Comparison of ENCODE assay signal across 8 cellular contexts in the genomic region with DNA sequence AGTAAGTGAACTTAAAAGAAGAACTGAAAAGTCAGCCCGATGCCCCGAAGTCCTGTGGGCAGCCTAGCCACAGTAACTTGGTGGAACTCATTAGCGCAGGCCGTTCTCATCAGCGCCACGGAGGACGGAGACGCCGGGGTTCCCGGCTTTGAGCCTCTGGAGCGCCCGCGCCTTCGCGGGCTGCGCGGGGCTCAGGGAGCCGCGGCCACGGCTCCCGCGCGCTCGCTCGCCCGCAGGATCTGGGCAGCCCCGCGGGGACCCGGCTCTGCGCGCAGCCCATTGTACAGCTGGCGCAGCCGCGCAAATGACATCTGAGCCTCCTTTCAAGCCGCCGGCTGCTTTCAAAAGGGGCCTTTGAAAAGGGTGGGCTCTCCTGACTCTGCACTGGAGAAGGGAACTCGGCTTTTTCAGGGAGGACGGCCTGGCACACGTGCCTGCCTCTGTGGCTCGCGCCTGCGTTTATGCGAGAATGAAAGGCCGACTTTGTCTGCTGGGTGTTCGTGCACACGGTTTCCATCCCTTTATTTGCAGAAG. TPM values are rescaled to one million over a fixed set of nuclear protein-coding genes. Genes with fewer than 3 reads are reported as not detected.
DNase-seq lines count a peak whose midpoint lies in the region; ATAC-seq, FAIRE-seq and TF ChIP-seq lines count a peak whose summit lies in the region.

No MANE protein-coding gene starts in this region.

- 8% methylated on average over 17 of the region's 46 CpGs for WGBS in right lobe of liver (ENCODE audit: insufficient coverage, low coverage, low lambda C conversion rate, missing lambda C conversion rate)
- WGBS in HepG2 (ENCODE audit: low lambda C conversion rate), result 40% methylated on average over 22 of the region's 46 CpGs

- H3K9me3 Mint-ChIP-seq in memory B cell, result peaks cover 1% of the 10 kb centered on the region
- peaks cover 0 to 2% (median 0%) of the 10 kb centered on the region in 9 donors for H3K9me3 Mint-ChIP-seq in naive thymus-derived CD8-positive, alpha-beta T cell

- intact Hi-C loops in right lobe of liver (cut with DNase I), result no loop called here
- intact Hi-C loops in HepG2 (cut with micrococcal nuclease; ENCODE audit: unreplicated experiment), result no loop called here
- intact Hi-C loops in A673 (cut with micrococcal nuclease; ENCODE audit: unreplicated experiment), result no loop called here

- H3K9me3 ChIP-seq in right lobe of liver (no peaks in the 10 kb centered on the region), HepG2 (ENCODE audit: low read length) (no peaks in the 10 kb centered on the region), A673 (ENCODE audit: low read depth, low read length, poor library complexity, severe bottlenecking) (no peaks in the 10 kb centered on the region)

- H4K20me1 ChIP-seq in HepG2 (ENCODE audit: insufficient read depth, low read length), result no peaks in the 10 kb centered on the region

- no peak for TF ChIP-seq POLR2A in right lobe of liver (IDR thresholded peaks at IDR 0.05)
- TF ChIP-seq POLR2A in HepG2 (IDR thresholded peaks at IDR 0.05; ENCODE audit: insufficient read depth in 1 of 2, low read depth in 2 of 2, low read length in 2 of 2), result no peak

- no peak overlapping the region for H3K27ac ChIP-seq in right lobe of liver
- H3K27ac ChIP-seq in HepG2 (ENCODE audit: extremely low read length, insufficient read depth, low read length), result no peak overlapping the region
- H3K27ac ChIP-seq in A673 (ENCODE audit: low read depth, low read length, poor library complexity, severe bottlenecking), result no peak overlapping the region

- H3K9ac ChIP-seq in HepG2 (ENCODE audit: insufficient read depth, low read depth, low read length), result no peak overlapping the region

- no peak for TF ChIP-seq RAD21 in HepG2 (CRISPR knock-in tag; IDR thresholded peaks at IDR 0.05)

- H3K4me2 ChIP-seq in HepG2 (ENCODE audit: low read depth, low read length), result no peak overlapping the region

- no TSS peak for BruUV-seq in HepG2 (replicated peaks; lab: Mats Ljungman, UMichigan)
- BruUV-seq in A673 (replicated peaks; lab: Mats Ljungman, UMichigan), result no TSS peak

- DNase-seq in right lobe of liver (peak in 1 of 3 donors; percentile 22), HepG2 (ENCODE audit: low spot score) (no peak), cerebellar cortex (ENCODE audit: low spot score) (peak; percentile 9), memory B cell (ENCODE audit: low spot score in 2 of 2) (no peak), A673 (ENCODE audit: low spot score) (no peak), GM19240 (ENCODE audit: insufficient read length, low spot score) (no peak)
- DNase-seq in naive thymus-derived CD8-positive, alpha-beta T cell, result no peak

- no peak overlapping the region for H3K27ac Mint-ChIP-seq in memory B cell
- no peak overlapping the region for H3K27ac Mint-ChIP-seq in naive thymus-derived CD8-positive, alpha-beta T cell

- peaks cover 11% of the 10 kb centered on the region for H3K4me1 Mint-ChIP-seq in memory B cell
- peaks cover 0 to 9% (median 1%) of the 10 kb centered on the region in 4 donors for H3K4me1 Mint-ChIP-seq in naive thymus-derived CD8-positive, alpha-beta T cell

- no peak overlapping the region for H2AFZ ChIP-seq in HepG2 (ENCODE audit: low read length)

- no peaks in the 10 kb centered on the region for H3K4me1 ChIP-seq in right lobe of liver
- H3K4me1 ChIP-seq in HepG2 (ENCODE audit: insufficient read depth, low read length), result no peaks in the 10 kb centered on the region
- H3K4me1 ChIP-seq in A673 (ENCODE audit: insufficient read depth, low read length, poor library complexity, severe bottlenecking), result no peaks in the 10 kb centered on the region

- H3K4me3 ChIP-seq in right lobe of liver (peak overlapping the region; percentile 20 to 30 (median 23)), HepG2 (replicated peaks in 1 of 3; ENCODE audit: insufficient read depth in 1 of 3, low read depth in 2 of 3, low read length in 3 of 3) (no peak overlapping the region), A673 (ENCODE audit: low read depth, low read length, poor library complexity, severe bottlenecking) (no peak overlapping the region)

- no peak for FAIRE-seq in HepG2 (lab: Jason Lieb, UNC)

- H3K27me3 ChIP-seq in right lobe of liver, result no peaks in the 10 kb centered on the region
- H3K27me3 ChIP-seq in HepG2 (ENCODE audit: control insufficient read depth in 1 of 2, insufficient read depth in 2 of 2, low read length in 2 of 2), result no peaks in the 10 kb centered on the region; a peak in 1 of 5 replicates
- H3K27me3 ChIP-seq in A673 (replicated peaks; ENCODE audit: insufficient read depth, low read depth, low read length, poor library complexity), result peaks cover 92% of the 10 kb centered on the region

- in situ Hi-C loops in HepG2 (cut with HindIII; ENCODE audit: extremely low pct_ligation_motif_present, low pct_unique_long_range_greater_than_20kb), result no loop called here

- H3K36me3 ChIP-seq in right lobe of liver (no peaks in the 10 kb centered on the region), HepG2 (replicated peaks in 1 of 2; ENCODE audit: control insufficient read depth in 1 of 2, insufficient read depth in 2 of 2, low read length in 2 of 2) (no peaks in the 10 kb centered on the region), A673 (ENCODE audit: insufficient read depth, low read length, poor library complexity, severe bottlenecking) (no peaks in the 10 kb centered on the region)

- no peaks in the 10 kb centered on the region for H3K79me2 ChIP-seq in HepG2 (ENCODE audit: insufficient read depth, low read length)

- CTCF ChIA-PET in HepG2 (lab: Yijun Ruan, JAX; ENCODE audit: low intra/inter-chr PET ratio, low total read pairs), result no interaction called here
- CTCF ChIA-PET in A673 (lab: Charles Lee), result no interaction called here

- POLR2A ChIA-PET in HepG2 (lab: Yijun Ruan, JAX) (no interaction called here), A673 (lab: Charles Lee; ENCODE audit: low non-redundant PET) (no interaction called here)
- POLR2A ChIA-PET in naive thymus-derived CD8-positive, alpha-beta T cell (lab: Charles Lee), result no interaction called here

- no peaks in the 10 kb centered on the region for H3K36me3 Mint-ChIP-seq in memory B cell
- H3K36me3 Mint-ChIP-seq in naive thymus-derived CD8-positive, alpha-beta T cell, result no peaks in the 10 kb centered on the region

- H3K27me3 Mint-ChIP-seq in memory B cell, result peaks cover 20% of the 10 kb centered on the region
- H3K27me3 Mint-ChIP-seq in naive thymus-derived CD8-positive, alpha-beta T cell, result peaks cover 19 to 66% (median 41%) of the 10 kb centered on the region in 5 donors

- ATAC-seq in right lobe of liver, result peak; percentile 48 to 57 (median 50)
- ATAC-seq in HepG2, result no peak
- peak; percentile 34 for ATAC-seq in memory B cell (ENCODE audit: low read depth)
- no peak for ATAC-seq in naive thymus-derived CD8-positive, alpha-beta T cell
- ATAC-seq in HG03378 (IDR thresholded peaks at IDR 0.05; ENCODE audit: unreplicated experiment), result no peak

- TF ChIP-seq CTCF in right lobe of liver (IDR thresholded peaks at IDR 0.05), result no peak
- TF ChIP-seq CTCF in HepG2 (CRISPR knock-in tag; IDR thresholded peaks at IDR 0.05), result no peak
- TF ChIP-seq CTCF in A673 (conservative IDR thresholded peaks at IDR 0.05; ENCODE audit: low read depth, low read length), result no peak

- TF ChIP-seq EP300 in HepG2 (IDR thresholded peaks at IDR 0.05; ENCODE audit: low read depth in 2 of 2, low read length in 2 of 2) (no peak), HepG2 (CRISPR knock-in tag; IDR thresholded peaks at IDR 0.05; ENCODE audit: borderline replicate concordance) (no peak)

- peak overlapping the region; percentile 47 for H3K4me3 Mint-ChIP-seq in memory B cell
- H3K4me3 Mint-ChIP-seq in naive thymus-derived CD8-positive, alpha-beta T cell, result peak overlapping the region in 1 of 10 donors; percentile 12

RNA-seq across cellular contexts. Expression of a gene that starts 40.7 kb away (rescaled TPM):
- total RNA-seq in right lobe of liver (10 to 100 TPM in 3 of 6 experiments, 1 to 10 TPM in 3; 5.3 to 14.1 (median 10.6) TPM), HepG2 (2016; rRNA removed; fragmentation: Illumina TruSeq; extraction: Trizol) (0.22 and 0.34 TPM in 2 replicates), A673 (2021) (not detected in 2 replicates)
- total RNA-seq in HepG2 (2016; cell fraction: cytosol; rRNA removed; fragmentation: Illumina TruSeq; extraction: Trizol; ENCODE audit: low read depth), result not detected in 2 replicates
- total RNA-seq in HepG2 (2016; cell fraction: insoluble cytoplasmic fraction; rRNA removed; fragmentation: Illumina TruSeq; extraction: Trizol), result 0.26 and 0.27 TPM in 2 replicates
- 0.07 and 0.19 TPM in 2 replicates for total RNA-seq in HepG2 (2016; cell fraction: membrane; rRNA removed; fragmentation: Illumina TruSeq; extraction: Trizol)
- total RNA-seq in HepG2 (2016; cell fraction: nucleus; rRNA removed; fragmentation: Illumina TruSeq; extraction: Trizol), result 0.34 and 0.84 TPM in 2 replicates
- 0.07 TPM in 2 replicates for polyA plus RNA-seq in HepG2 (2011; rRNA removed)
- 0.01 and 0.08 TPM in 2 replicates for polyA plus RNA-seq in HepG2 (2011; cell fraction: cytosol; rRNA removed)
- 0.05 TPM in 2 replicates for polyA plus RNA-seq in HepG2 (2011; cell fraction: nucleus; rRNA removed)
- 0.05 and 0.11 TPM in 2 replicates for polyA plus RNA-seq in HepG2 (2012)
- polyA plus RNA-seq in HepG2 (2016; cell fraction: cytosol; fragmentation: Illumina TruSeq; extraction: Trizol; ENCODE audit: low read depth), result 0.02 TPM in 1 of 2 replicates, not detected in the other
- 0.16 and 0.27 TPM in 2 replicates for polyA plus RNA-seq in HepG2 (2016; cell fraction: insoluble cytoplasmic fraction; fragmentation: Illumina TruSeq; extraction: Trizol; ENCODE audit: low read depth)
- 0.03 and 0.05 TPM in 2 replicates for polyA plus RNA-seq in HepG2 (2016; cell fraction: membrane; fragmentation: Illumina TruSeq; extraction: Trizol; ENCODE audit: low read depth)
- polyA plus RNA-seq in HepG2 (2016; cell fraction: nucleus; fragmentation: Illumina TruSeq; extraction: Trizol; ENCODE audit: insufficient read depth, low read depth), result 0.11 and 0.15 TPM in 2 replicates
- polyA minus RNA-seq in HepG2 (2011; rRNA and poly(A)+ RNA removed; ENCODE audit: low replicate concordance), result 0.32 and 4.3 TPM in 2 replicates
- 0.09 and 0.20 TPM in 2 replicates for polyA minus RNA-seq in HepG2 (2011; cell fraction: cytosol; rRNA and poly(A)+ RNA removed)
- polyA minus RNA-seq in HepG2 (2011; cell fraction: nucleus; rRNA and poly(A)+ RNA removed), result 0.37 and 0.52 TPM in 2 replicates
- under 1 TPM; 0.52 to 0.70 TPM for total RNA-seq in naive thymus-derived CD8-positive, alpha-beta T cell
- polyA plus RNA-seq in naive thymus-derived CD8-positive, alpha-beta T cell, result under 1 TPM in 2 of 3 donors, not detected in 1; 0.07 to 0.12 TPM

Comparison
In these comparisons a context has a peak if more than half of its experiments do, and no peak if none do; other contexts are left out.
1. ATAC-seq: peak in right lobe of liver (4 of 4) and memory B cell (single experiment); none in HepG2 (single experiment), naive thymus-derived CD8-positive, alpha-beta T cell (0 of 2) and HG03378 (single experiment).
2. H3K4me3 ChIP-seq: peak in right lobe of liver (3 of 3); none in HepG2 (0 of 3) and A673 (single experiment).